ENCODE assay signal across 24 cellular contexts in genomic region chr2:33130544-33130943, GRCh38.
A peak's percentile ranks its signal among the peaks of the same experiment; 100 is the strongest.
DNase-seq lines count a peak whose midpoint lies in the region; ATAC-seq, FAIRE-seq and TF ChIP-seq lines count a peak whose summit lies in the region.
"Had no signal": no experiment of that assay in that cellular context is flagged by ENCODE, and none has a peak within 500 bp of the region (broad histone marks: within the 10 kb centered on the region; RNA-seq: fewer than 3 reads in every experiment).

No MANE protein-coding gene starts in this region.

- H3K9me3 Mint-ChIP-seq in activated CD4-positive, alpha-beta T cell treated with anti-CD3 and anti-CD28 coated beads, Interleukin-2, amount 10 ng/mL, durations not matched to agents 24 days and 14 days = no peaks in the 10 kb centered on the region
- H3K9me3 Mint-ChIP-seq in astrocyte (ENCODE audit: unreplicated experiment) = peaks cover 2% of the 10 kb centered on the region
- H3K9me3 Mint-ChIP-seq in nephron progenitor cell = no peaks in the 10 kb centered on the region
- H3K9me3 Mint-ChIP-seq in activated CD4-positive, alpha-beta memory T cell treated with anti-CD3 and anti-CD28 coated beads, Interleukin-2, amount 10 ng/mL, durations not matched to agents 7 days and 5 days = no peaks in the 10 kb centered on the region
- H3K9me3 Mint-ChIP-seq: CD8-positive, alpha-beta memory T cell; IgD-negative memory B cell had no signal

- intact Hi-C loops in activated CD4-positive, alpha-beta T cell treated with anti-CD3 and anti-CD28 coated beads, Interleukin-2, amount 10 ng/mL, durations not matched to agents 24 days and 14 days (cut with micrococcal nuclease) = no loop called here
- intact Hi-C loops in aorta (cut with DNase I) = loop anchor here (2.0 to 10.0 kb wide), 5 partner anchors 20 to 234 kb away; no protein-coding TSS in a partner anchor

- H3K9me3 ChIP-seq in astrocyte (ENCODE audit: insufficient read depth, low read depth, low read length) (no peaks in the 10 kb centered on the region), aorta (ENCODE audit: control insufficient read depth, low read length) (no peaks in the 10 kb centered on the region)
- H3K9me3 ChIP-seq: SJCRH30 had no signal

- CTCF ChIA-PET in activated CD4-positive, alpha-beta memory T cell treated with anti-CD3 and anti-CD28 coated beads, Interleukin-2, amount 10 ng/mL, durations not matched to agents 7 days and 5 days (lab: Charles Lee) = no interaction called here

- no peaks in the 10 kb centered on the region for H4K20me1 ChIP-seq in astrocyte (ENCODE audit: insufficient read depth, low read length)
- H4K20me1 ChIP-seq: BLaER1 treated with 17β-estradiol and CSF1 and Interleukin-3, amounts not matched to agents 10 nM and 100 nM had no signal

- H3K79me2 ChIP-seq in astrocyte (ENCODE audit: insufficient read depth, low read length) = peaks cover 4% of the 10 kb centered on the region

- WGBS in aorta, 2 donors = 5 to 11% methylated on average over 6 of the region's 6 CpGs

- no peak overlapping the region for H2AFZ ChIP-seq in astrocyte (ENCODE audit: low read depth, low read length)

- no peak for TF ChIP-seq CTCF in astrocyte (IDR thresholded peaks at IDR 0.05; ENCODE audit: insufficient read depth, low read depth, low read length)
- TF ChIP-seq CTCF in nephron progenitor cell (IDR thresholded peaks at IDR 0.05) = no peak

- peak overlapping the region; percentile 40 for H3K4me2 ChIP-seq in astrocyte (ENCODE audit: low read length)
- H3K4me2 ChIP-seq: BLaER1 treated with 17β-estradiol and CSF1 and Interleukin-3, amounts not matched to agents 10 nM and 100 nM had no signal

- H3K27ac Mint-ChIP-seq in activated CD4-positive, alpha-beta T cell treated with anti-CD3 and anti-CD28 coated beads, Interleukin-2, amount 10 ng/mL, durations not matched to agents 24 days and 14 days = no peak overlapping the region
- H3K27ac Mint-ChIP-seq in astrocyte (ENCODE audit: unreplicated experiment) (peak overlapping the region; percentile 34), nephron progenitor cell (peak overlapping the region; percentile 37)
- H3K27ac Mint-ChIP-seq in activated CD4-positive, alpha-beta memory T cell treated with anti-CD3 and anti-CD28 coated beads, Interleukin-2, amount 10 ng/mL, durations not matched to agents 7 days and 5 days = no peak overlapping the region
- H3K27ac Mint-ChIP-seq: CD8-positive, alpha-beta memory T cell; IgD-negative memory B cell had no signal

- no peaks in the 10 kb centered on the region for H3K27me3 ChIP-seq in astrocyte (ENCODE audit: insufficient read depth, low read length)
- H3K27me3 ChIP-seq in aorta (ENCODE audit: control insufficient read depth in 1 of 2, insufficient read depth in 2 of 2, low read length in 1 of 2) = no peaks in the 10 kb centered on the region
- H3K27me3 ChIP-seq: BLaER1 treated with 17β-estradiol and CSF1 and Interleukin-3, amounts not matched to agents 10 nM and 100 nM; SJCRH30 had no signal

- no peaks in the 10 kb centered on the region for H3K36me3 Mint-ChIP-seq in activated CD4-positive, alpha-beta T cell treated with anti-CD3 and anti-CD28 coated beads, Interleukin-2, amount 10 ng/mL, durations not matched to agents 24 days and 14 days (ENCODE audit: low read depth)
- no peaks in the 10 kb centered on the region for H3K36me3 Mint-ChIP-seq in astrocyte (ENCODE audit: low read depth, unreplicated experiment)
- peaks cover 13% of the 10 kb centered on the region for H3K36me3 Mint-ChIP-seq in nephron progenitor cell (ENCODE audit: low read depth)
- no peaks in the 10 kb centered on the region for H3K36me3 Mint-ChIP-seq in activated CD4-positive, alpha-beta memory T cell treated with anti-CD3 and anti-CD28 coated beads, Interleukin-2, amount 10 ng/mL, durations not matched to agents 7 days and 5 days (ENCODE audit: low read depth)
- H3K36me3 Mint-ChIP-seq: CD8-positive, alpha-beta memory T cell; IgD-negative memory B cell had no signal

- H3K4me3 Mint-ChIP-seq in activated CD4-positive, alpha-beta T cell treated with anti-CD3 and anti-CD28 coated beads, Interleukin-2, amount 10 ng/mL, durations not matched to agents 24 days and 14 days = no peak overlapping the region
- H3K4me3 Mint-ChIP-seq in astrocyte (ENCODE audit: unreplicated experiment) (no peak overlapping the region), nephron progenitor cell (no peak overlapping the region)
- H3K4me3 Mint-ChIP-seq in activated CD4-positive, alpha-beta memory T cell treated with anti-CD3 and anti-CD28 coated beads, Interleukin-2, amount 10 ng/mL, durations not matched to agents 7 days and 5 days = no peak overlapping the region
- H3K4me3 Mint-ChIP-seq: CD8-positive, alpha-beta memory T cell; IgD-negative memory B cell had no signal

- peaks cover 12% of the 10 kb centered on the region for H3K27me3 Mint-ChIP-seq in activated CD4-positive, alpha-beta T cell treated with anti-CD3 and anti-CD28 coated beads, Interleukin-2, amount 10 ng/mL, durations not matched to agents 24 days and 14 days
- no peaks in the 10 kb centered on the region for H3K27me3 Mint-ChIP-seq in astrocyte (ENCODE audit: low read depth, unreplicated experiment)
- peaks cover 3% of the 10 kb centered on the region for H3K27me3 Mint-ChIP-seq in nephron progenitor cell (ENCODE audit: low read depth, poor library complexity)
- peaks cover 24% of the 10 kb centered on the region for H3K27me3 Mint-ChIP-seq in activated CD4-positive, alpha-beta memory T cell treated with anti-CD3 and anti-CD28 coated beads, Interleukin-2, amount 10 ng/mL, durations not matched to agents 7 days and 5 days

- no peak overlapping the region for H3K27ac ChIP-seq in astrocyte (ENCODE audit: low read depth, low read length)
- H3K27ac ChIP-seq in aorta (ENCODE audit: low read depth in 1 of 2, low read length in 2 of 2) = peak overlapping the region; percentile 16 to 46
- H3K27ac ChIP-seq: BLaER1 treated with 17β-estradiol and CSF1 and Interleukin-3, amounts not matched to agents 10 nM and 100 nM; SJCRH30 had no signal

- no peak overlapping the region for H3K4me3 ChIP-seq in astrocyte (ENCODE audit: insufficient read depth, low read depth, low read length)
- peak overlapping the region in 1 of 2 donors; percentile 36 for H3K4me3 ChIP-seq in aorta (ENCODE audit: low read length in 2 of 2)
- H3K4me3 ChIP-seq: BLaER1 treated with 17β-estradiol and CSF1 and Interleukin-3, amounts not matched to agents 10 nM and 100 nM; SJCRH30 had no signal

- no peaks in the 10 kb centered on the region for H3K4me1 Mint-ChIP-seq in activated CD4-positive, alpha-beta T cell treated with anti-CD3 and anti-CD28 coated beads, Interleukin-2, amount 10 ng/mL, durations not matched to agents 24 days and 14 days
- peaks cover 53% of the 10 kb centered on the region for H3K4me1 Mint-ChIP-seq in astrocyte (ENCODE audit: low read depth, unreplicated experiment)
- peaks cover 40% of the 10 kb centered on the region for H3K4me1 Mint-ChIP-seq in nephron progenitor cell
- no peaks in the 10 kb centered on the region for H3K4me1 Mint-ChIP-seq in activated CD4-positive, alpha-beta memory T cell treated with anti-CD3 and anti-CD28 coated beads, Interleukin-2, amount 10 ng/mL, durations not matched to agents 7 days and 5 days
- H3K4me1 Mint-ChIP-seq: CD8-positive, alpha-beta memory T cell had no signal

- no peak overlapping the region for H3K9ac ChIP-seq in astrocyte (ENCODE audit: low read length)
- H3K9ac ChIP-seq: BLaER1 treated with 17β-estradiol and CSF1 and Interleukin-3, amounts not matched to agents 10 nM and 100 nM had no signal

- ATAC-seq in aorta (ENCODE audit: low FRiP score) (no peak), HG02798 (IDR thresholded peaks at IDR 0.05; ENCODE audit: poor library complexity, unreplicated experiment) (no peak)

- POLR2A ChIA-PET in activated CD4-positive, alpha-beta memory T cell treated with anti-CD3 and anti-CD28 coated beads, Interleukin-2, amount 10 ng/mL, durations not matched to agents 7 days and 5 days (lab: Charles Lee) = no interaction called here

- FAIRE-seq in astrocyte (lab: Jason Lieb, UNC) = no peak
- FAIRE-seq: D721Med, GM12891, H1 had no signal

- H3K4me1 ChIP-seq in astrocyte (ENCODE audit: insufficient read depth, low read length) = peaks cover 38% of the 10 kb centered on the region
- H3K4me1 ChIP-seq in aorta (ENCODE audit: control insufficient read depth in 1 of 2, insufficient read depth in 2 of 2, low read length in 2 of 2) = peaks cover 15 to 16% of the 10 kb centered on the region in 2 donors

- H3K36me3 ChIP-seq in astrocyte (ENCODE audit: insufficient read depth, low read length) (no peaks in the 10 kb centered on the region), aorta (ENCODE audit: control insufficient read depth in 1 of 2, insufficient read depth in 2 of 2, low read length in 1 of 2) (no peaks in the 10 kb centered on the region)
- H3K36me3 ChIP-seq: BLaER1 treated with 17β-estradiol and CSF1 and Interleukin-3, amounts not matched to agents 10 nM and 100 nM; SJCRH30 had no signal

- peak; percentile 33 for DNase-seq in activated CD4-positive, alpha-beta T cell treated with anti-CD3 and anti-CD28 coated beads, Interleukin-2, amount 10 ng/mL, durations not matched to agents 24 days and 14 days
- no peak for DNase-seq in activated CD4-positive, alpha-beta T cell treated with anti-CD3 and anti-CD28 coated beads for 48 hours
- no peak for DNase-seq in astrocyte (ENCODE audit: low read depth)
- no peak for DNase-seq in nephron progenitor cell
- DNase-seq in aorta = no peak
- no peak for DNase-seq in NCI-H1436 (lab: John Stamatoyannopoulos, UW)
- DNase-seq in activated CD4-positive, alpha-beta memory T cell treated with anti-CD3 and anti-CD28 coated beads, Interleukin-2, amount 10 ng/mL, durations not matched to agents 7 days and 5 days = no peak
- DNase-seq: 8988T; CD8-positive, alpha-beta memory T cell; DMS79 treated with DMSO at 0.1 percent for 48 hours; GDM1; Kasumi-1; NCI-H1417 treated with DMSO at 0.1 percent for 48 hours; NCI-H2029; NCI-H2171; NCI-H446; NCI-H69; SJCRH30 had no signal

Comparison
In these comparisons a context has a peak if more than half of its experiments do, and no peak if none do; other contexts are left out.
1. H3K27ac Mint-ChIP-seq: peak in astrocyte (single experiment) and nephron progenitor cell (single experiment); none in activated CD4-positive, alpha-beta T cell treated with anti-CD3 and anti-CD28 coated beads, Interleukin-2, amount 10 ng/mL, durations not matched to agents 24 days and 14 days (single experiment) and activated CD4-positive, alpha-beta memory T cell treated with anti-CD3 and anti-CD28 coated beads, Interleukin-2, amount 10 ng/mL, durations not matched to agents 7 days and 5 days (single experiment).